ENCODE assay signal across 8 cellular contexts in the genomic region with DNA sequence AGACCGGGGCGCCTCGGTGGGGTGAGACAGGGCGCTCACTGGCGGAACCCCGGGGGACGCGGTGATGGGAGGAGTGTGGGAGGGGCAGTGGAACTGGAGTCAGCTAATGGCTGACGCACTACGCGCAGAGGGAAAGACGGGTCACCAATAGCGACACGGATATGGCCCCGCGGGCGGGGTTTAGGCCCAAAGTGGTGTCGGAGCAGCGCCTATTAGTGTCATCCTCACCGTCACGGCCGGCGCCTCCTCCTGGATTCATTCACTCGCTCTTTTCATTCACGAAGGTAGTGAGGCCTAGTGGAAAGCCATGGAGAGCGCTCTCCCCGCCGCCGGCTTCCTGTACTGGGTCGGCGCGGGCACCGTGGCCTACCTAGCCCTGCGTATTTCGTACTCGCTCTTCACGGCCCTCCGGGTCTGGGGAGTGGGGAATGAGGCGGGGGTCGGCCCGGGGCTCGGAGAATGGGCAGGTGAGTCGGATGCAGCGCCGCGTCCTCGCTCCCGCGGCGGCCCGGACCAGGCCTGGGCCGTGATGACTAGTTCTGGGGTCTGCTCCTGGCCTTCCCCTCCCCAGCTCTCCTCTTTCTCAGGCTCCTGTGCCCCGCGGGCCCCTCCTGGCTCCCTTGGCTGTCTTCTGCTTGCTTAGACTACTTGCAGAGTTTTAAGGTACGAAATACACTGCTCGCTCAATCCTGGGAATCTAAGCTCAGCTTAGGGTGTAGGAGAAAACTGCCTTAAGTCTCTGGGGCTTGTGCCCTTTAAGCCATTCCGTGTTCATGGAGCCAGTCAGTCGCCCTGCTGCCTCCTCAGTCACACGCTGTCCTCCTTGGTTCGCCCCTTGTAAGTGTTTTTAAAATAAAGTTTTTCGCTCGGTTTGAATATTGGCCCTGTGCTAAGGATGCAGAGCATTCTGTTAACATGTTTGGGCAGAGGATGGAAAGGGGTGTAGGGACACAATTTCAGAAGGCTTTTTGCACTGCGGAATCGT. TPM values are rescaled to one million over a fixed set of nuclear protein-coding genes. Genes with fewer than 3 reads are reported as not detected.
DNase-seq lines count a peak whose midpoint lies in the region; ATAC-seq and TF ChIP-seq lines count a peak whose summit lies in the region.

A gene (plus strand): TSS at position 218 of the 985 bp plus-strand sequence. CDS start 90 bp downstream, at position 308.

- intact Hi-C loops in OCI-LY7 (cut with micrococcal nuclease; ENCODE audit: unreplicated experiment): loop anchor here (1.0 to 5.0 kb wide), 4 partner anchors 13 to 106 kb away; no protein-coding TSS in a partner anchor

- 0 out of 2 replicates have a peak, but pooled peaks have one; percentile 18 for TF ChIP-seq CTCF in OCI-LY7 (conservative IDR thresholded peaks at IDR 0.05; ENCODE audit: low read length)
- TF ChIP-seq CTCF in endothelial cell (IDR thresholded peaks at IDR 0.05; ENCODE audit: unreplicated experiment): no peak
- no peak for TF ChIP-seq CTCF in mesothelial cell of epicardium (IDR thresholded peaks at IDR 0.05; ENCODE audit: unreplicated experiment)

- H3K9me3 ChIP-seq in OCI-LY7 (ENCODE audit: low read length): peaks cover 6% of the 10 kb centered on the region; the same call in 1 of the 2 replicates

- H3K36me3 ChIP-seq in OCI-LY7 (ENCODE audit: insufficient read depth, low read length): peaks cover 33% of the 10 kb centered on the region

- peaks cover 15% of the 10 kb centered on the region; the same call in 1 of the 2 replicates for H4K20me1 ChIP-seq in OCI-LY7 (ENCODE audit: insufficient read depth, low read length)

- no peaks in the 10 kb centered on the region for H3K9me2 ChIP-seq in OCI-LY7 (ENCODE audit: insufficient read depth, low read length)

- DNase-seq in DMS 273 (lab: John Stamatoyannopoulos, UW; ENCODE audit: unreplicated experiment): peak; percentile 99
- DNase-seq in HuH-7.5 (ENCODE audit: low spot score): peak; percentile 86
- peak; percentile 99 for DNase-seq in OCI-LY7 (ENCODE audit: low spot score)
- DNase-seq in activated T-cell treated with anti-CD3 and anti-CD28 coated beads for 1 hour (ENCODE audit: low read depth): peak; percentile 96
- DNase-seq in endothelial cell (ENCODE audit: low spot score): peak; percentile 92
- DNase-seq in mesothelial cell of epicardium (ENCODE audit: low spot score in 2 of 2, unreplicated experiment in 2 of 2): peak; percentile 93 to 97
- DNase-seq in stimulated activated CD8-positive, alpha-beta memory T cell treated with anti-CD3 and anti-CD28 coated beads, Interleukin-15, amount 100 ng/mL, for 48 hours (ENCODE audit: low read depth in 2 of 2): peak; percentile 99

- H3K4me3 Mint-ChIP-seq in endothelial cell (ENCODE audit: unreplicated experiment) (peak within 1 kb of the TSS; percentile 98), mesothelial cell of epicardium (peak within 1 kb of the TSS; percentile 93)

- H3K9me3 Mint-ChIP-seq in endothelial cell (ENCODE audit: unreplicated experiment): peaks cover 4% of the 10 kb centered on the region
- no peaks in the 10 kb centered on the region for H3K9me3 Mint-ChIP-seq in mesothelial cell of epicardium

- H2AFZ ChIP-seq in OCI-LY7 (ENCODE audit: low read length): peak within 1 kb of the TSS; percentile 72

- CTCF ChIA-PET in OCI-LY7 (lab: Charles Lee; ENCODE audit: unreplicated experiment): interaction anchor here (0.7 kb wide), 1 partner anchor 171 kb away, joined by 3 read pairs; no protein-coding TSS in a partner anchor

- ATAC-seq in GM21526 (IDR thresholded peaks at IDR 0.05; ENCODE audit: low FRiP score, unreplicated experiment): peak; percentile 97

- peak within 1 kb of the TSS; percentile 84 for H3K27ac ChIP-seq in OCI-LY7 (ENCODE audit: low read depth, low read length, poor library complexity, severe bottlenecking)

- H3K4me1 Mint-ChIP-seq in endothelial cell (ENCODE audit: unreplicated experiment) (peaks cover 32% of the 10 kb centered on the region), mesothelial cell of epicardium (peaks cover 34% of the 10 kb centered on the region)

- POLR2A ChIA-PET in OCI-LY7 (lab: Charles Lee): interaction anchor here (0.8 to 1.9 kb wide), 6 partner anchors 8 to 157 kb away, joined by 4 to 12 read pairs (median 4); no protein-coding TSS in a partner anchor

- H3K36me3 Mint-ChIP-seq in endothelial cell (ENCODE audit: low read depth, unreplicated experiment) (peaks cover 6% of the 10 kb centered on the region), mesothelial cell of epicardium (peaks cover 24% of the 10 kb centered on the region)

- no TSS peak for BruUV-seq in OCI-LY7 (replicated peaks; lab: Mats Ljungman, UMichigan)

- peak within 1 kb of the TSS; percentile 94 for H3K4me2 ChIP-seq in OCI-LY7 (ENCODE audit: low read length)

- H3K79me2 ChIP-seq in OCI-LY7 (ENCODE audit: insufficient read depth, low read depth, low read length): peaks cover 49% of the 10 kb centered on the region

- H3K4me1 ChIP-seq in OCI-LY7 (ENCODE audit: insufficient read depth, low read length, poor library complexity, severe bottlenecking): peaks cover 34% of the 10 kb centered on the region

- peaks cover 6% of the 10 kb centered on the region for H3K27me3 Mint-ChIP-seq in endothelial cell (ENCODE audit: unreplicated experiment)
- H3K27me3 Mint-ChIP-seq in mesothelial cell of epicardium (ENCODE audit: low read depth): no peaks in the 10 kb centered on the region

- peak within 1 kb of the TSS; percentile 89 for H3K4me3 ChIP-seq in OCI-LY7 (ENCODE audit: low read depth, low read length, poor library complexity, severe bottlenecking)

- H3K27ac Mint-ChIP-seq in endothelial cell (ENCODE audit: unreplicated experiment) (peak within 1 kb of the TSS; percentile 98), mesothelial cell of epicardium (peak within 1 kb of the TSS; percentile 99)

RNA-seq across cellular contexts. Expression of the gene that starts here (rescaled TPM):
- 58.0 and 70.9 TPM in 2 replicates for total RNA-seq in OCI-LY7 (2014; rRNA removed; shearing (Covaris generic))
- 138 and 148 TPM in 2 replicates for total RNA-seq in OCI-LY7 (2022)
- 110 TPM for total RNA-seq in endothelial cell (ENCODE audit: unreplicated experiment)
- total RNA-seq in mesothelial cell of epicardium: 86.9 to 99.9 TPM (median 93.6 TPM) in 3 replicates

Comparison
In these comparisons a context has a peak if more than half of its experiments do, and no peak if none do; other contexts are left out.
1. Peak in every context shown above with its lines: DNase-seq, ATAC-seq, H3K4me3 ChIP-seq and H3K27ac ChIP-seq.